Comparison of ENCODE assay signal across 13 cellular contexts in genomic region chr9:69674741-69675438, GRCh38. TPM values are rescaled to one million over a fixed set of nuclear protein-coding genes. Genes with fewer than 3 reads are reported as not detected.
DNase-seq lines count a peak whose midpoint lies in the region; ATAC-seq and TF ChIP-seq lines count a peak whose summit lies in the region.
"Had no signal": no experiment of that assay in that cellular context is flagged by ENCODE, and none has a peak within 500 bp of the region (broad histone marks: within the 10 kb centered on the region; RNA-seq: fewer than 3 reads in every experiment).

No MANE protein-coding gene starts in this region.

- H3K27me3 ChIP-seq in BJ (ENCODE audit: control insufficient read depth, insufficient read depth, low read length) (no peaks in the 10 kb centered on the region), Loucy (ENCODE audit: insufficient read depth, low read length, poor library complexity, severe bottlenecking) (no peaks in the 10 kb centered on the region), lower lobe of right lung (ENCODE audit: low read depth) (no peaks in the 10 kb centered on the region)
- H3K27me3 ChIP-seq: suprapubic skin had no signal

- H3K27ac ChIP-seq in lower lobe of right lung, result peak overlapping the region; percentile 1
- H3K27ac ChIP-seq: cardiac muscle cell, heart right ventricle, suprapubic skin had no signal

- no peak overlapping the region for H3K4me3 ChIP-seq in BJ (ENCODE audit: low read depth, low read length)
- no peak overlapping the region for H3K4me3 ChIP-seq in Loucy (ENCODE audit: low read length, poor library complexity, severe bottlenecking)
- H3K4me3 ChIP-seq in lower lobe of right lung, result no peak overlapping the region
- H3K4me3 ChIP-seq: cardiac muscle cell, heart right ventricle, suprapubic skin had no signal

- peak overlapping the region; percentile 46 to 93 (median 91) for H3K4me3 Mint-ChIP-seq in brain

- POLR2A ChIA-PET in BJ (lab: Charles Lee), result no interaction called here

- peaks cover 23% of the 10 kb centered on the region for H3K4me1 ChIP-seq in Loucy (ENCODE audit: insufficient read depth, low read length, poor library complexity, severe bottlenecking)
- H3K4me1 ChIP-seq in lower lobe of right lung, result peaks cover 13% of the 10 kb centered on the region

- no peaks in the 10 kb centered on the region for H3K36me3 Mint-ChIP-seq in brain

- ATAC-seq in lower lobe of right lung, result peak in 1 of 2 donors; percentile 48
- ATAC-seq: heart right ventricle had no signal

- no peak overlapping the region for H3K9ac ChIP-seq in Loucy (ENCODE audit: low read depth, low read length, poor library complexity, severe bottlenecking)

- H3K9me3 ChIP-seq in Loucy (ENCODE audit: insufficient read depth, low read depth, low read length) (no peaks in the 10 kb centered on the region), lower lobe of right lung (no peaks in the 10 kb centered on the region)
- H3K9me3 ChIP-seq: heart right ventricle, suprapubic skin had no signal

- peak overlapping the region; percentile 31 for H3K4me2 ChIP-seq in Loucy (ENCODE audit: low read depth, low read length, poor library complexity, severe bottlenecking)

- H3F3A ChIP-seq in Loucy (ENCODE audit: low read depth), result no peaks in the 10 kb centered on the region

- H3K79me2 ChIP-seq in Loucy (ENCODE audit: insufficient read depth, low read length), result no peaks in the 10 kb centered on the region

- H3K27ac Mint-ChIP-seq in brain, result peak overlapping the region; percentile 37 to 92 (median 85)

- intact Hi-C loops in lower lobe of right lung (cut with DNase I), result no loop called here

- no peaks in the 10 kb centered on the region for H3K9me3 Mint-ChIP-seq in brain

- TF ChIP-seq CTCF in BJ (IDR thresholded peaks at IDR 0.05; ENCODE audit: insufficient read depth, low read depth, low read length), result no peak
- no peak for TF ChIP-seq CTCF in Loucy (conservative IDR thresholded peaks at IDR 0.05; ENCODE audit: low read length)
- TF ChIP-seq CTCF in brain (conservative IDR thresholded peaks at IDR 0.05), result no peak
- TF ChIP-seq CTCF in lower lobe of right lung (IDR thresholded peaks at IDR 0.05), result no peak

- peak overlapping the region; percentile 58; the same call in 1 of the 2 replicates for H2AFZ ChIP-seq in Loucy (ENCODE audit: low read length)

- peak; percentile 78 for DNase-seq in BJ (ENCODE audit: low read depth)
- no peak for DNase-seq in lower lobe of right lung
- no peak for DNase-seq in OCI-M2 (lab: John Stamatoyannopoulos, UW; ENCODE audit: unreplicated experiment)
- no peak for DNase-seq in KG1 (lab: John Stamatoyannopoulos, UW)
- no peak for DNase-seq in stimulated activated CD4-positive, alpha-beta T cell treated with anti-CD3 and anti-CD28 coated beads, Interleukin-15, amount 100 ng/mL, for 24 hours
- no peak for DNase-seq in NCI-H526 (lab: John Stamatoyannopoulos, UW)
- DNase-seq: GOT3; heart right ventricle; stimulated activated CD4-positive, alpha-beta T cell treated with anti-CD3 and anti-CD28 coated beads, Interleukin-2, amount 100 ng/mL, for 24 hours had no signal

- H3K36me3 ChIP-seq in BJ (ENCODE audit: control insufficient read depth, insufficient read depth, low read length) (no peaks in the 10 kb centered on the region), Loucy (ENCODE audit: insufficient read depth, low read length) (no peaks in the 10 kb centered on the region), lower lobe of right lung (no peaks in the 10 kb centered on the region)
- H3K36me3 ChIP-seq: cardiac muscle cell, heart right ventricle, suprapubic skin had no signal

- H3K4me1 Mint-ChIP-seq in brain, result peaks cover 17% of the 10 kb centered on the region

- H3K9me2 ChIP-seq in Loucy (replicated peaks; ENCODE audit: low read depth, low read length), result no peaks in the 10 kb centered on the region

- peaks cover 9% of the 10 kb centered on the region for H3K27me3 Mint-ChIP-seq in brain

- CTCF ChIA-PET in BJ (lab: Yijun Ruan, JAX), result interaction anchor here (0.7 to 1.5 kb wide), 2 partner anchors 140 to 198 kb away, joined by 3 read pairs; no protein-coding TSS in a partner anchor

- H4K20me1 ChIP-seq in Loucy (ENCODE audit: insufficient read depth, low read length, poor library complexity, severe bottlenecking), result no peaks in the 10 kb centered on the region

RNA-seq across cellular contexts. Expression of gene APBA1, which starts 2.7 kb away (rescaled TPM):
- polyA plus RNA-seq in BJ (2011; rRNA removed) (4.6 and 4.8 TPM in 2 replicates), brain (ENCODE audit: insufficient read depth, low read depth, low replicate concordance) (13.5 TPM)
- polyA minus RNA-seq in BJ (2011; rRNA and poly(A)+ RNA removed), result 5.3 and 10.2 TPM in 2 replicates
- 4.3 TPM for total RNA-seq in lower lobe of right lung
